Comparison of ENCODE assay signal across 1 cellular context in the genomic region with DNA sequence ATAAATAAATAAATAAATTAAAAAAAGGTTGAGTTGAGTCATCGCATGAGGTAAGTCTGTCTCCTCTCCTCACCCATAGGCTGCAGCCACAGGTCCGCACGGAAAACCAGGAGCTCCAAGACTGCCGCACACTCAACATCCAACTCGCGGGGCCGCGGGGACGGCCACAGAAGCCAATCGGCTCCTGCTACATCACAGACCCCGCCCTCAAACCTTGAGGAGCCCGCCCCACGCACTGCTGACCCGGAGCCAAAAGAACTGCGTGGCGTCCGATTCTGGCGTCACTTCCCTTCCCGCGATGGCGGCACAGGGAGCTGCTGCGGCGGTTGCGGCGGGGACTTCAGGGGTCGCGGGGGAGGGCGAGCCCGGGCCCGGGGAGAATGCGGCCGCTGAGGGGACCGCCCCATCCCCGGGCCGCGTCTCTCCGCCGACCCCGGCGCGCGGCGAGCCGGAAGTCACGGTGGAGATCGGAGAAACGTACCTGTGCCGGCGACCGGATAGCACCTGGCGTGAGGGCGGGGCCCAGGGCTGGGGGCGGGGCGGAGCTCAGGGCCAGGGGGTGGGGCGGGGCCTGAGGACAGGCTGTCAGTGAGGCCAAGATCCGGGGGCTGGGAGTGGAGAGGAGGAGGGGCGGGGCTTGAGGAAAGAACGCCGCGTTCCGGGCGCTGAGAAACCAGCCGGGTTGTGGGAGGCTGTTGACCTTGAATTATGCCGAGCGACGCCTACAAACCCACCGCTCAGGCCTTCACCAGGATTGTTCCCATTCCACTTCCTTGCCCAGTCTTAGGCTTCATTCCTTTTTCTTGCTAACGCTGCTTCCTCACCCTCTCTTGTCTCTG.
A peak's percentile ranks its signal among the peaks of the same experiment; 100 is the strongest.
TF ChIP-seq lines count a peak whose summit lies in the region.

A gene (plus strand): TSS at position 281 of the 839 bp plus-strand sequence. CDS start 18 bp downstream, at position 299.

TF ChIP-seq in HepG2, 621 proteins besides CTCF, POLR2A, EP300 and RAD21 (continued from another document and continues in another):
- TF ChIP-seq PHB2 (IDR thresholded peaks at IDR 0.05; ENCODE audit: partially characterized antibody) = no peak
- peak; percentile 93 for TF ChIP-seq HDAC1 (CRISPR knock-in tag; IDR thresholded peaks at IDR 0.05)
- TF ChIP-seq, protein P1, sequence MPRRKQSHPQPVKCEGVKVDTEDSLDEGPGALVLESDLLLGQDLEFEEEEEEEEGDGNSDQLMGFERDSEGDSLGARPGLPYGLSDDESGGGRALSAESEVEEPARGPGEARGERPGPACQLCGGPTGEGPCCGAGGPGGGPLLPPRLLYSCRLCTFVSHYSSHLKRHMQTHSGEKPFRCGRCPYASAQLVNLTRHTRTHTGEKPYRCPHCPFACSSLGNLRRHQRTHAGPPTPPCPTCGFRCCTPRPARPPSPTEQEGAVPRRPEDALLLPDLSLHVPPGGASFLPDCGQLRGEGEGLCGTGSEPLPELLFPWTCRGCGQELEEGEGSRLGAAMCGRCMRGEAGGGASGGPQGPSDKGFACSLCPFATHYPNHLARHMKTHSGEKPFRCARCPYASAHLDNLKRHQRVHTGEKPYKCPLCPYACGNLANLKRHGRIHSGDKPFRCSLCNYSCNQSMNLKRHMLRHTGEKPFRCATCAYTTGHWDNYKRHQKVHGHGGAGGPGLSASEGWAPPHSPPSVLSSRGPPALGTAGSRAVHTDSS (CRISPR knock-in tag; conservative IDR thresholded peaks at IDR 0.05) = 0 out of 2 replicates have a peak, but pooled peaks have one; percentile 52
- TF ChIP-seq, protein P2, sequence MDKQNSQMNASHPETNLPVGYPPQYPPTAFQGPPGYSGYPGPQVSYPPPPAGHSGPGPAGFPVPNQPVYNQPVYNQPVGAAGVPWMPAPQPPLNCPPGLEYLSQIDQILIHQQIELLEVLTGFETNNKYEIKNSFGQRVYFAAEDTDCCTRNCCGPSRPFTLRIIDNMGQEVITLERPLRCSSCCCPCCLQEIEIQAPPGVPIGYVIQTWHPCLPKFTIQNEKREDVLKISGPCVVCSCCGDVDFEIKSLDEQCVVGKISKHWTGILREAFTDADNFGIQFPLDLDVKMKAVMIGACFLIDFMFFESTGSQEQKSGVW (CRISPR knock-in tag; IDR thresholded peaks at IDR 0.05; ENCODE audit: borderline replicate concordance) = no peak
- TF ChIP-seq GTF2F1 (IDR thresholded peaks at IDR 0.05; ENCODE audit: low read length) = 0 out of 2 replicates have a peak, but pooled peaks have one; percentile 53
- TF ChIP-seq NCOR1 (IDR thresholded peaks at IDR 0.05; ENCODE audit: borderline replicate concordance, low read length) = peak; percentile 37; the same call in 1 of the 2 replicates
- peak; percentile 78 for TF ChIP-seq ZNF205 (CRISPR knock-in tag; IDR thresholded peaks at IDR 0.05)
- no peak for TF ChIP-seq ZFP36 (IDR thresholded peaks at IDR 0.05; ENCODE audit: borderline replicate concordance, low read depth, low read length, partially characterized antibody)
- TF ChIP-seq, protein P3, sequence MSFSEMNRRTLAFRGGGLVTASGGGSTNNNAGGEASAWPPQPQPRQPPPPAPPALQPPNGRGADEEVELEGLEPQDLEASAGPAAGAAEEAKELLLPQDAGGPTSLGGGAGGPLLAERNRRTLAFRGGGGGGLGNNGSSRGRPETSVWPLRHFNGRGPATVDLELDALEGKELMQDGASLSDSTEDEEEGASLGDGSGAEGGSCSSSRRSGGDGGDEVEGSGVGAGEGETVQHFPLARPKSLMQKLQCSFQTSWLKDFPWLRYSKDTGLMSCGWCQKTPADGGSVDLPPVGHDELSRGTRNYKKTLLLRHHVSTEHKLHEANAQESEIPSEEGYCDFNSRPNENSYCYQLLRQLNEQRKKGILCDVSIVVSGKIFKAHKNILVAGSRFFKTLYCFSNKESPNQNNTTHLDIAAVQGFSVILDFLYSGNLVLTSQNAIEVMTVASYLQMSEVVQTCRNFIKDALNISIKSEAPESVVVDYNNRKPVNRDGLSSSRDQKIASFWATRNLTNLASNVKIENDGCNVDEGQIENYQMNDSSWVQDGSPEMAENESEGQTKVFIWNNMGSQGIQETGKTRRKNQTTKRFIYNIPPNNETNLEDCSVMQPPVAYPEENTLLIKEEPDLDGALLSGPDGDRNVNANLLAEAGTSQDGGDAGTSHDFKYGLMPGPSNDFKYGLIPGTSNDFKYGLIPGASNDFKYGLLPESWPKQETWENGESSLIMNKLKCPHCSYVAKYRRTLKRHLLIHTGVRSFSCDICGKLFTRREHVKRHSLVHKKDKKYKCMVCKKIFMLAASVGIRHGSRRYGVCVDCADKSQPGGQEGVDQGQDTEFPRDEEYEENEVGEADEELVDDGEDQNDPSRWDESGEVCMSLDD (CRISPR knock-in tag; IDR thresholded peaks at IDR 0.05; ENCODE audit: borderline replicate concordance) = no peak
- TF ChIP-seq ZNF878 (CRISPR knock-in tag; IDR thresholded peaks at IDR 0.05) = no peak
- no peak for TF ChIP-seq ZNF782 (CRISPR knock-in tag; IDR thresholded peaks at IDR 0.05; ENCODE audit: borderline replicate concordance)
- TF ChIP-seq, protein P4, sequence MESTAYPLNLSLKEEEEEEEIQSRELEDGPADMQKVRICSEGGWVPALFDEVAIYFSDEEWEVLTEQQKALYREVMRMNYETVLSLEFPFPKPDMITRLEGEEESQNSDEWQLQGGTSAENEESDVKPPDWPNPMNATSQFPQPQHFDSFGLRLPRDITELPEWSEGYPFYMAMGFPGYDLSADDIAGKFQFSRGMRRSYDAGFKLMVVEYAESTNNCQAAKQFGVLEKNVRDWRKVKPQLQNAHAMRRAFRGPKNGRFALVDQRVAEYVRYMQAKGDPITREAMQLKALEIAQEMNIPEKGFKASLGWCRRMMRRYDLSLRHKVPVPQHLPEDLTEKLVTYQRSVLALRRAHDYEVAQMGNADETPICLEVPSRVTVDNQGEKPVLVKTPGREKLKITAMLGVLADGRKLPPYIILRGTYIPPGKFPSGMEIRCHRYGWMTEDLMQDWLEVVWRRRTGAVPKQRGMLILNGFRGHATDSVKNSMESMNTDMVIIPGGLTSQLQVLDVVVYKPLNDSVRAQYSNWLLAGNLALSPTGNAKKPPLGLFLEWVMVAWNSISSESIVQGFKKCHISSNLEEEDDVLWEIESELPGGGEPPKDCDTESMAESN (CRISPR knock-in tag; conservative IDR thresholded peaks at IDR 0.05) = peak; percentile 90
- TF ChIP-seq, protein P5, sequence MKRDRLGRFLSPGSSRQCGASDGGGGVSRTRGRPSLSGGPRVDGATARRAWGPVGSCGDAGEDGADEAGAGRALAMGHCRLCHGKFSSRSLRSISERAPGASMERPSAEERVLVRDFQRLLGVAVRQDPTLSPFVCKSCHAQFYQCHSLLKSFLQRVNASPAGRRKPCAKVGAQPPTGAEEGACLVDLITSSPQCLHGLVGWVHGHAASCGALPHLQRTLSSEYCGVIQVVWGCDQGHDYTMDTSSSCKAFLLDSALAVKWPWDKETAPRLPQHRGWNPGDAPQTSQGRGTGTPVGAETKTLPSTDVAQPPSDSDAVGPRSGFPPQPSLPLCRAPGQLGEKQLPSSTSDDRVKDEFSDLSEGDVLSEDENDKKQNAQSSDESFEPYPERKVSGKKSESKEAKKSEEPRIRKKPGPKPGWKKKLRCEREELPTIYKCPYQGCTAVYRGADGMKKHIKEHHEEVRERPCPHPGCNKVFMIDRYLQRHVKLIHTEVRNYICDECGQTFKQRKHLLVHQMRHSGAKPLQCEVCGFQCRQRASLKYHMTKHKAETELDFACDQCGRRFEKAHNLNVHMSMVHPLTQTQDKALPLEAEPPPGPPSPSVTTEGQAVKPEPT (CRISPR knock-in tag; IDR thresholded peaks at IDR 0.05; ENCODE audit: low read depth) = peak; percentile 69; the same call in 1 of the 2 replicates
- TF ChIP-seq ESRRA (CRISPR knock-in tag; IDR thresholded peaks at IDR 0.05; ENCODE audit: low read depth) = 0 out of 2 replicates have a peak, but pooled peaks have one; percentile 35
- no peak; the same call in 1 of the 2 replicates for TF ChIP-seq ZNF335 (CRISPR knock-in tag; IDR thresholded peaks at IDR 0.05)
- TF ChIP-seq GABPB1 (CRISPR knock-in tag; IDR thresholded peaks at IDR 0.05) = peak; percentile 97
- TF ChIP-seq MIER3 (CRISPR knock-in tag; IDR thresholded peaks at IDR 0.05; ENCODE audit: borderline replicate concordance) = peak; percentile 60; the same call in 1 of the 2 replicates
- no peak for TF ChIP-seq ZNF329 (CRISPR knock-in tag; IDR thresholded peaks at IDR 0.05; ENCODE audit: low read depth)
- 0 out of 2 replicates have a peak, but pooled peaks have one; percentile 37 for TF ChIP-seq ZNF468 (CRISPR knock-in tag; IDR thresholded peaks at IDR 0.05)
- TF ChIP-seq, protein P6, sequence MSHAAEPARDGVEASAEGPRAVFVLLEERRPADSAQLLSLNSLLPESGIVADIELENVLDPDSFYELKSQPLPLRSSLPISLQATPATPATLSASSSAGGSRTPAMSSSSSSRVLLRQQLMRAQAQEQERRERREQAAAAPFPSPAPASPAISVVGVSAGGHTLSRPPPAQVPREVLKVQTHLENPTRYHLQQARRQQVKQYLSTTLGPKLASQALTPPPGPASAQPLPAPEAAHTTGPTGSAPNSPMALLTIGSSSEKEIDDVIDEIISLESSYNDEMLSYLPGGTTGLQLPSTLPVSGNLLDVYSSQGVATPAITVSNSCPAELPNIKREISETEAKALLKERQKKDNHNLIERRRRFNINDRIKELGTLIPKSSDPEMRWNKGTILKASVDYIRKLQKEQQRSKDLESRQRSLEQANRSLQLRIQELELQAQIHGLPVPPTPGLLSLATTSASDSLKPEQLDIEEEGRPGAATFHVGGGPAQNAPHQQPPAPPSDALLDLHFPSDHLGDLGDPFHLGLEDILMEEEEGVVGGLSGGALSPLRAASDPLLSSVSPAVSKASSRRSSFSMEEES (CRISPR knock-in tag; IDR thresholded peaks at IDR 0.05) = 0 out of 2 replicates have a peak, but pooled peaks have one; percentile 21
- no peak for TF ChIP-seq ZNF121 (CRISPR knock-in tag; IDR thresholded peaks at IDR 0.05)
- TF ChIP-seq, protein P7, sequence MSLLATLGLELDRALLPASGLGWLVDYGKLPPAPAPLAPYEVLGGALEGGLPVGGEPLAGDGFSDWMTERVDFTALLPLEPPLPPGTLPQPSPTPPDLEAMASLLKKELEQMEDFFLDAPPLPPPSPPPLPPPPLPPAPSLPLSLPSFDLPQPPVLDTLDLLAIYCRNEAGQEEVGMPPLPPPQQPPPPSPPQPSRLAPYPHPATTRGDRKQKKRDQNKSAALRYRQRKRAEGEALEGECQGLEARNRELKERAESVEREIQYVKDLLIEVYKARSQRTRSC (CRISPR knock-in tag; IDR thresholded peaks at IDR 0.05; ENCODE audit: low read depth) = no peak
- TF ChIP-seq, protein P8, sequence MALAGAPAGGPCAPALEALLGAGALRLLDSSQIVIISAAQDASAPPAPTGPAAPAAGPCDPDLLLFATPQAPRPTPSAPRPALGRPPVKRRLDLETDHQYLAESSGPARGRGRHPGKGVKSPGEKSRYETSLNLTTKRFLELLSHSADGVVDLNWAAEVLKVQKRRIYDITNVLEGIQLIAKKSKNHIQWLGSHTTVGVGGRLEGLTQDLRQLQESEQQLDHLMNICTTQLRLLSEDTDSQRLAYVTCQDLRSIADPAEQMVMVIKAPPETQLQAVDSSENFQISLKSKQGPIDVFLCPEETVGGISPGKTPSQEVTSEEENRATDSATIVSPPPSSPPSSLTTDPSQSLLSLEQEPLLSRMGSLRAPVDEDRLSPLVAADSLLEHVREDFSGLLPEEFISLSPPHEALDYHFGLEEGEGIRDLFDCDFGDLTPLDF (CRISPR knock-in tag; IDR thresholded peaks at IDR 0.05) = peak; percentile 87
- TF ChIP-seq, protein P9, sequence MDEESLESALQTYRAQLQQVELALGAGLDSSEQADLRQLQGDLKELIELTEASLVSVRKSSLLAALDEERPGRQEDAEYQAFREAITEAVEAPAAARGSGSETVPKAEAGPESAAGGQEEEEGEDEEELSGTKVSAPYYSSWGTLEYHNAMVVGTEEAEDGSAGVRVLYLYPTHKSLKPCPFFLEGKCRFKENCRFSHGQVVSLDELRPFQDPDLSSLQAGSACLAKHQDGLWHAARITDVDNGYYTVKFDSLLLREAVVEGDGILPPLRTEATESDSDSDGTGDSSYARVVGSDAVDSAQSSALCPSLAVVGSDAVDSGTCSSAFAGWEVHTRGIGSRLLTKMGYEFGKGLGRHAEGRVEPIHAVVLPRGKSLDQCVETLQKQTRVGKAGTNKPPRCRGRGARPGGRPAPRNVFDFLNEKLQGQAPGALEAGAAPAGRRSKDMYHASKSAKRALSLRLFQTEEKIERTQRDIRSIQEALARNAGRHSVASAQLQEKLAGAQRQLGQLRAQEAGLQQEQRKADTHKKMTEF (CRISPR knock-in tag; IDR thresholded peaks at IDR 0.05) = peak; percentile 96
- TF ChIP-seq FOXO1 (CRISPR knock-in tag; IDR thresholded peaks at IDR 0.05) = peak; percentile 51; the same call in 1 of the 2 replicates
- 0 out of 2 replicates have a peak, but pooled peaks have one; percentile 11 for TF ChIP-seq ZNF83 (CRISPR knock-in tag; IDR thresholded peaks at IDR 0.05; ENCODE audit: borderline replicate concordance)
- TF ChIP-seq YY1 (IDR thresholded peaks at IDR 0.05; ENCODE audit: insufficient read depth, insufficient replicate concordance, low read depth, low read length) = peak; percentile 97
- peak; percentile 85 for TF ChIP-seq ZNF230 (CRISPR knock-in tag; IDR thresholded peaks at IDR 0.05)
- 0 out of 2 replicates have a peak, but pooled peaks have one; percentile 43 for TF ChIP-seq CENPT (CRISPR knock-in tag; IDR thresholded peaks at IDR 0.05; ENCODE audit: low read depth)
- TF ChIP-seq, protein P10, sequence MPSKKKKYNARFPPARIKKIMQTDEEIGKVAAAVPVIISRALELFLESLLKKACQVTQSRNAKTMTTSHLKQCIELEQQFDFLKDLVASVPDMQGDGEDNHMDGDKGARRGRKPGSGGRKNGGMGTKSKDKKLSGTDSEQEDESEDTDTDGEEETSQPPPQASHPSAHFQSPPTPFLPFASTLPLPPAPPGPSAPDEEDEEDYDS (CRISPR knock-in tag; IDR thresholded peaks at IDR 0.05) = peak; percentile 76
- peak; percentile 69; the same call in 1 of the 2 replicates for TF ChIP-seq ZMYM4 (CRISPR knock-in tag; IDR thresholded peaks at IDR 0.05)
- TF ChIP-seq ZNF33B (CRISPR knock-in tag; IDR thresholded peaks at IDR 0.05) = peak; percentile 35; the same call in 1 of the 2 replicates
- TF ChIP-seq, protein P11, sequence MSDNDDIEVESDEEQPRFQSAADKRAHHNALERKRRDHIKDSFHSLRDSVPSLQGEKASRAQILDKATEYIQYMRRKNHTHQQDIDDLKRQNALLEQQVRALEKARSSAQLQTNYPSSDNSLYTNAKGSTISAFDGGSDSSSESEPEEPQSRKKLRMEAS (IDR thresholded peaks at IDR 0.05) = peak; percentile 64
- TF ChIP-seq PRPF4 (IDR thresholded peaks at IDR 0.05; ENCODE audit: low read depth, low read length, poor library complexity, severe bottlenecking) = no peak
- TF ChIP-seq ZC3H13 (CRISPR knock-in tag; IDR thresholded peaks at IDR 0.05) = peak; percentile 68
- TF ChIP-seq CBX1 (IDR thresholded peaks at IDR 0.05; ENCODE audit: low read depth) = no peak
- peak; percentile 97 for TF ChIP-seq CREM (IDR thresholded peaks at IDR 0.05)
- TF ChIP-seq CREM (CRISPR knock-in tag; IDR thresholded peaks at IDR 0.05) = peak; percentile 84
- no peak; the same call in 1 of the 2 replicates for TF ChIP-seq ZNF12 (CRISPR knock-in tag; IDR thresholded peaks at IDR 0.05)
